In genomic region chr3:169945313-169945712, GRCh38 we compare ENCODE assay signal across 8 cellular contexts. TPM values are rescaled to one million over a fixed set of nuclear protein-coding genes. Genes with fewer than 3 reads are reported as not detected.
A peak's percentile ranks its signal among the peaks of the same experiment; 100 is the strongest.
DNase-seq lines count a peak whose midpoint lies in the region; ATAC-seq and TF ChIP-seq lines count a peak whose summit lies in the region.

No MANE protein-coding gene starts in this region.

- H3K4me3 ChIP-seq in GM12864 (ENCODE audit: low read depth, low read length) = no peak overlapping the region

- peak; percentile 76 for ATAC-seq in GM21360 (IDR thresholded peaks at IDR 0.05; ENCODE audit: unreplicated experiment)
- ATAC-seq in HG03521 (IDR thresholded peaks at IDR 0.05; ENCODE audit: unreplicated experiment) = peak; percentile 83
- ATAC-seq in sciatic nerve = peak; percentile 80

- DNase-seq in GM12864 (ENCODE audit: low read depth) = peak; percentile 96
- peak; percentile 13 for DNase-seq in activated naive CD4-positive, alpha-beta T cell treated with Interleukin-2 at 50 U/mL for 16 hours
- DNase-seq in sciatic nerve (ENCODE audit: low spot score) = no peak
- DNase-seq in dedifferentiated amniotic fluid mesenchymal stem cell (ENCODE audit: extremely low spot score) = no peak
- DNase-seq in substantia nigra (lab: John Stamatoyannopoulos, UW) = no peak
- DNase-seq in NCI-H524 (lab: John Stamatoyannopoulos, UW) = no peak

- no peak overlapping the region for H3K27ac ChIP-seq in substantia nigra (ENCODE audit: low read depth, low read length, poor library complexity, severe bottlenecking)

- intact Hi-C loops in sciatic nerve (cut with DNase I) = no loop called here

- no peak for TF ChIP-seq CTCF in GM12864 (IDR thresholded peaks at IDR 0.05; ENCODE audit: low read depth, low read length, missing control alignments)

RNA-seq across cellular contexts. Expression of gene SEC62, which starts 21.3 kb away (rescaled TPM):
- total RNA-seq in sciatic nerve = 232 TPM

RNA-seq across cellular contexts. Expression of gene SAMD7, which starts 33.9 kb away (rescaled TPM):
- not detected for total RNA-seq in sciatic nerve

Comparison
In these comparisons a context has a peak if more than half of its experiments do, and no peak if none do; other contexts are left out.
1. DNase-seq: peak in GM12864 (single experiment) and activated naive CD4-positive, alpha-beta T cell treated with Interleukin-2 at 50 U/mL for 16 hours (single experiment); none in sciatic nerve (single experiment), dedifferentiated amniotic fluid mesenchymal stem cell (single experiment), substantia nigra (0 of 49) and NCI-H524 (0 of 2).
2. Peak in every context shown above with its lines, with median percentiles within 50 percentile points of each other: ATAC-seq.